ENCODE assay signal across 24 cellular contexts in genomic region chr17:47145351-47145750, GRCh38.
"Had no signal": no experiment of that assay in that cellular context is flagged by ENCODE, and none has a peak within 500 bp of the region (broad histone marks: within the 10 kb centered on the region; RNA-seq: fewer than 3 reads in every experiment).

No MANE protein-coding gene starts in this region.

- H3K9me3 Mint-ChIP-seq: activated B cell treated with CpG ODN at 0.5 μM for 24 hours; activated naive CD4-positive, alpha-beta T cell treated with anti-CD3 and anti-CD28 coated beads, Interleukin-2, amount 50 U/mL, for 24 hours; memory B cell; nephron; stimulated activated effector memory CD8-positive, alpha-beta T cell treated with anti-CD3 and anti-CD28 coated beads, Interleukin-12 subunit alpha, Interleukin-12 subunit beta, amount 100 ng/mL, for 72 hours; stimulated activated naive CD8-positive, alpha-beta T cell treated with anti-CD3 and anti-CD28 coated beads, Interleukin-15, amount 100 ng/mL, for 72 hours had no signal

- H3K4me1 Mint-ChIP-seq: activated B cell treated with CpG ODN at 0.5 μM for 24 hours; activated CD4-positive, alpha-beta T cell treated with anti-CD3 and anti-CD28 coated beads for 36 hours; activated naive CD4-positive, alpha-beta T cell treated with anti-CD3 and anti-CD28 coated beads, Interleukin-2, amount 50 U/mL, for 24 hours; memory B cell; nephron; stimulated activated effector memory CD8-positive, alpha-beta T cell treated with anti-CD3 and anti-CD28 coated beads, Interleukin-12 subunit alpha, Interleukin-12 subunit beta, amount 100 ng/mL, for 72 hours; stimulated activated naive CD8-positive, alpha-beta T cell treated with anti-CD3 and anti-CD28 coated beads, Interleukin-15, amount 100 ng/mL, for 72 hours had no signal

- DNase-seq: activated B cell treated with CpG ODN at 0.5 μM for 24 hours; activated CD4-positive, alpha-beta T cell treated with anti-CD3 and anti-CD28 coated beads for 36 hours; activated CD4-positive, alpha-beta T cell treated with anti-CD3 and anti-CD28 coated beads, Interleukin-2, amount 50 U/mL, for 4 hours; activated effector memory CD4-positive, alpha-beta T cell treated with anti-CD3 and anti-CD28 coated beads, Interleukin-2, amount 50 U/mL, for 16 hours; aorta; brain microvascular endothelial cell; caudate nucleus; effector memory CD4-positive, alpha-beta T cell; esophagus squamous epithelium; gastrocnemius medialis; hippocampal formation; left colon; nucleus accumbens; right lobe of liver; stimulated activated CD4-positive, alpha-beta T cell treated with anti-CD3 and anti-CD28 coated beads, Interleukin-1b, Interleukin-23, amount 100 ng/mL, for 48 hours; stimulated activated naive CD8-positive, alpha-beta T cell treated with anti-CD3 and anti-CD28 coated beads, Interleukin-15, amount 100 ng/mL, for 72 hours; T-helper 1 cell; T-helper 9 cell; tibial artery had no signal

- H3K9me3 ChIP-seq: esophagus squamous epithelium, gastrocnemius medialis, right lobe of liver, tibial artery had no signal

- H3K4me3 ChIP-seq: esophagus squamous epithelium, gastrocnemius medialis, right lobe of liver, skin epidermis, tibial artery had no signal

- H3K4me1 ChIP-seq: esophagus squamous epithelium, gastrocnemius medialis, right lobe of liver, tibial artery had no signal

- ATAC-seq: activated CD4-positive, alpha-beta T cell treated with anti-CD3 and anti-CD28 coated beads for 36 hours; gastrocnemius medialis; left colon; right lobe of liver; stimulated activated effector memory CD8-positive, alpha-beta T cell treated with anti-CD3 and anti-CD28 coated beads, Interleukin-12 subunit alpha, Interleukin-12 subunit beta, amount 100 ng/mL, for 72 hours; stimulated activated naive CD8-positive, alpha-beta T cell treated with anti-CD3 and anti-CD28 coated beads, Interleukin-15, amount 100 ng/mL, for 72 hours had no signal

- H3K27me3 Mint-ChIP-seq: activated B cell treated with CpG ODN at 0.5 μM for 24 hours; activated CD4-positive, alpha-beta T cell treated with anti-CD3 and anti-CD28 coated beads for 36 hours; activated naive CD4-positive, alpha-beta T cell treated with anti-CD3 and anti-CD28 coated beads, Interleukin-2, amount 50 U/mL, for 24 hours; memory B cell; stimulated activated naive CD8-positive, alpha-beta T cell treated with anti-CD3 and anti-CD28 coated beads, Interleukin-15, amount 100 ng/mL, for 72 hours had no signal

- H3K4me3 Mint-ChIP-seq: activated B cell treated with CpG ODN at 0.5 μM for 24 hours; activated CD4-positive, alpha-beta T cell treated with anti-CD3 and anti-CD28 coated beads for 36 hours; activated naive CD4-positive, alpha-beta T cell treated with anti-CD3 and anti-CD28 coated beads, Interleukin-2, amount 50 U/mL, for 24 hours; memory B cell; nephron; stimulated activated effector memory CD8-positive, alpha-beta T cell treated with anti-CD3 and anti-CD28 coated beads, Interleukin-12 subunit alpha, Interleukin-12 subunit beta, amount 100 ng/mL, for 72 hours; stimulated activated naive CD8-positive, alpha-beta T cell treated with anti-CD3 and anti-CD28 coated beads, Interleukin-15, amount 100 ng/mL, for 72 hours had no signal

- H3K27ac Mint-ChIP-seq: activated B cell treated with CpG ODN at 0.5 μM for 24 hours; activated CD4-positive, alpha-beta T cell treated with anti-CD3 and anti-CD28 coated beads for 36 hours; activated naive CD4-positive, alpha-beta T cell treated with anti-CD3 and anti-CD28 coated beads, Interleukin-2, amount 50 U/mL, for 24 hours; memory B cell; nephron; stimulated activated effector memory CD8-positive, alpha-beta T cell treated with anti-CD3 and anti-CD28 coated beads, Interleukin-12 subunit alpha, Interleukin-12 subunit beta, amount 100 ng/mL, for 72 hours; stimulated activated naive CD8-positive, alpha-beta T cell treated with anti-CD3 and anti-CD28 coated beads, Interleukin-15, amount 100 ng/mL, for 72 hours had no signal

- H3K27me3 ChIP-seq: brain microvascular endothelial cell, esophagus squamous epithelium, gastrocnemius medialis, right lobe of liver, tibial artery had no signal

- H3K27ac ChIP-seq: brain microvascular endothelial cell, esophagus squamous epithelium, gastrocnemius medialis, right lobe of liver, skin epidermis, tibial artery had no signal
